Comparison of ENCODE assay signal across 8 cellular contexts in the genomic region with DNA sequence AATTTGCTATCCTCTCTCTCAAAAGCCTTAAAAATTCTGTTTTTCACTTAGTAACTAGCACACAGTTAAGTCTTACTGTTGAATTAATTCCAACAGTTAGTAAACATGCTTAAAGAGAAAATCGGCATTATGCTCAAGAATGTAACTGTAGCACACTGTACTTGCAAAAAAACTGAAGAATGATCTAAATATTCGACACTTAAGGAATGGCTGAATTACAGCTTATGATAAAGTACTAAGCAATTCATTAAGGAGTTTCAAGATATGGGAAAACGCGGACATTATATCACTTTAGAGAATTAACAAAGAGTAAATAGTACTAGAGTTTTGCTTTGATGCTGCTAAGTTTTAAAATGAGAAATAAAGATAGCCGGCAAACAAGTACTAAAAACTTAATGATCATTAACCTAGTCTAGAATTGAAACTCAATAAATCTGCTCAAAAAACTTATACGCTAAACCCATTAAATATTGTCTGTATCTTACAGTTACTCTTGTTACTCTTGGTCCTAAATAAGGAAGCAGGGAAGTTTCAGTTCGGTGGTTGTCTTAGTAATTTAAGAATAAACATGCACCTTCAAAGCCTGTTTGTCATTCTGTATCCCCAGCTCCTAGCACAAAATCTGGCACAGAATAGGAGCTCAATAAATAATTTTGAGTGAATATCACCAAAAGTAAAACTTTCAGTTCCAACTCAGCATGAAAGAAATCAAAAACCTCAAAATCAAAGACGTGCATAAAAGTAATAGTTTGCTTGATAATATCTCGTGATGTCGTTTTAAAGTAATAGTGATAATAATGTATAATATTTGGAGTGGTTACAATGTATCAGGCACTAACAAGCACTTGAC. TPM values are rescaled to one million over a fixed set of nuclear protein-coding genes. Genes with fewer than 3 reads are reported as not detected.
DNase-seq lines count a peak whose midpoint lies in the region; TF ChIP-seq lines count a peak whose summit lies in the region.

No MANE protein-coding gene starts in this region.

- H3K4me1 Mint-ChIP-seq in MCF 10A (ENCODE audit: insufficient read depth, unreplicated experiment), result peaks cover 29% of the 10 kb centered on the region
- peaks cover 51% of the 10 kb centered on the region for H3K4me1 Mint-ChIP-seq in mesothelial cell of epicardium

- no peak for TF ChIP-seq CTCF in MM.1S (IDR thresholded peaks at IDR 0.05; ENCODE audit: low read length)
- no peak for TF ChIP-seq CTCF in MCF 10A (IDR thresholded peaks at IDR 0.05; ENCODE audit: unreplicated experiment)
- no peak for TF ChIP-seq CTCF in mesothelial cell of epicardium (IDR thresholded peaks at IDR 0.05; ENCODE audit: unreplicated experiment)

- H3K4me2 ChIP-seq in MM.1S (ENCODE audit: low read depth, low read length), result peak overlapping the region; percentile 79

- POLR2A ChIA-PET in MCF 10A (lab: Yijun Ruan, JAX), result interaction anchor here (0.6 to 4.6 kb wide), 21 partner anchors 11 to 1340 kb away, joined by 3 to 126 read pairs (median 5); partner anchors contain the start of genes MINDY3, RSU1 and VIM

- peak overlapping the region; percentile 92 for H3K27ac ChIP-seq in MM.1S (ENCODE audit: low read length)

- peaks cover 10% of the 10 kb centered on the region; the same call in 1 of the 2 replicates for H3K4me1 ChIP-seq in MM.1S (ENCODE audit: low read length)

- peak overlapping the region; percentile 78 for H2AFZ ChIP-seq in MM.1S (ENCODE audit: low read length)

- no peaks in the 10 kb centered on the region for H3K9me2 ChIP-seq in MM.1S (replicated peaks; ENCODE audit: insufficient read depth, low read length)

- no peaks in the 10 kb centered on the region for H3K36me3 ChIP-seq in MM.1S (replicated peaks; ENCODE audit: insufficient read depth, low read length)

- peak overlapping the region; percentile 88 for H3K27ac Mint-ChIP-seq in MCF 10A (ENCODE audit: low read depth, unreplicated experiment)
- H3K27ac Mint-ChIP-seq in mesothelial cell of epicardium, result peak overlapping the region; percentile 94

- H3K27me3 Mint-ChIP-seq in MCF 10A (ENCODE audit: insufficient read depth, unreplicated experiment) (no peaks in the 10 kb centered on the region), mesothelial cell of epicardium (ENCODE audit: low read depth) (no peaks in the 10 kb centered on the region)

- no peaks in the 10 kb centered on the region for H3K27me3 ChIP-seq in MM.1S (replicated peaks; ENCODE audit: insufficient read depth, low read length)

- intact Hi-C loops in MCF 10A (cut with micrococcal nuclease), result loop anchor here (1.0 to 2.0 kb wide), 2 partner anchors 57 to 357 kb away; no protein-coding TSS in a partner anchor

- peaks cover 6% of the 10 kb centered on the region; the same call in 1 of the 2 replicates for H3F3A ChIP-seq in MM.1S (ENCODE audit: insufficient read depth, low read length)

- H3K4me3 Mint-ChIP-seq in MCF 10A (ENCODE audit: unreplicated experiment), result peak overlapping the region; percentile 90
- peak overlapping the region; percentile 80 for H3K4me3 Mint-ChIP-seq in mesothelial cell of epicardium

- H3K79me2 ChIP-seq in MM.1S (ENCODE audit: low read length), result peaks cover 7% of the 10 kb centered on the region; the same call in 1 of the 2 replicates

- H3K9ac ChIP-seq in MM.1S (ENCODE audit: low read length), result peak overlapping the region; percentile 99

- peak overlapping the region; percentile 94 for H3K4me3 ChIP-seq in MM.1S (ENCODE audit: low read length)

- no peaks in the 10 kb centered on the region for H4K20me1 ChIP-seq in MM.1S (ENCODE audit: insufficient read depth, low read length)

- H3K9me3 Mint-ChIP-seq in MCF 10A (ENCODE audit: unreplicated experiment) (no peaks in the 10 kb centered on the region), mesothelial cell of epicardium (peaks cover 10% of the 10 kb centered on the region)

- H3K36me3 Mint-ChIP-seq in MCF 10A (ENCODE audit: insufficient read depth, unreplicated experiment) (peaks cover 5% of the 10 kb centered on the region), mesothelial cell of epicardium (peaks cover 2% of the 10 kb centered on the region)

- CTCF ChIA-PET in MCF 10A (lab: Yijun Ruan, JAX), result interaction anchor here (0.6 to 3.6 kb wide), 12 partner anchors 13 to 356 kb away, joined by 3 to 23 read pairs (median 4); no protein-coding TSS in a partner anchor

- peak; percentile 52 for DNase-seq in ELR (ENCODE audit: low read depth)
- peak; percentile 30 for DNase-seq in MM.1S
- DNase-seq in MCF 10A (ENCODE audit: unreplicated experiment), result peak; percentile 9
- DNase-seq in mesothelial cell of epicardium (ENCODE audit: low spot score in 2 of 2, unreplicated experiment in 2 of 2), result no peak
- DNase-seq in cerebellum (ENCODE audit: low spot score), result no peak
- DNase-seq in SKM-1 treated with dmso at 0.1 percent for 144 hours (lab: John Stamatoyannopoulos, UW; ENCODE audit: unreplicated experiment), result no peak
- DNase-seq in LoVo (ENCODE audit: low spot score), result no peak
- DNase-seq in stimulated activated naive CD4-positive, alpha-beta T cell treated with Interleukin-2 at 50 U/mL for 16 hours (lab: John Stamatoyannopoulos, UW), result no peak

- no peaks in the 10 kb centered on the region for H3K9me3 ChIP-seq in MM.1S (replicated peaks; ENCODE audit: insufficient read depth, low read length)

- TSS peak; percentile 65 for BruUV-seq in MCF 10A (replicated peaks; lab: Mats Ljungman, UMichigan)

RNA-seq across cellular contexts. Expression of gene TRDMT1, which starts 1.2 kb away (rescaled TPM):
- total RNA-seq in MCF 10A (2022) (5.4 and 8.7 TPM in 2 replicates), mesothelial cell of epicardium (8.2 to 12.3 TPM (median 8.6 TPM) in 3 replicates), cerebellum (36.7 TPM)

RNA-seq across cellular contexts. Expression of gene VIM, which starts 27.8 kb away (rescaled TPM):
- total RNA-seq in MCF 10A (2022), result 1,413 and 1,430 TPM in 2 replicates
- 1,386 to 1,516 TPM (median 1,481 TPM) in 3 replicates for total RNA-seq in mesothelial cell of epicardium
- total RNA-seq in cerebellum, result 562 TPM

Comparison
In these comparisons a context has a peak if more than half of its experiments do, and no peak if none do; other contexts are left out.
1. DNase-seq: peak in ELR (single experiment), MM.1S (single experiment) and MCF 10A (single experiment); none in mesothelial cell of epicardium (0 of 2), cerebellum (single experiment), SKM-1 treated with dmso at 0.1 percent for 144 hours (single experiment), LoVo (single experiment) and stimulated activated naive CD4-positive, alpha-beta T cell treated with Interleukin-2 at 50 U/mL for 16 hours (single experiment).